ENCODE assay signal across 8 cellular contexts in the genomic region with DNA sequence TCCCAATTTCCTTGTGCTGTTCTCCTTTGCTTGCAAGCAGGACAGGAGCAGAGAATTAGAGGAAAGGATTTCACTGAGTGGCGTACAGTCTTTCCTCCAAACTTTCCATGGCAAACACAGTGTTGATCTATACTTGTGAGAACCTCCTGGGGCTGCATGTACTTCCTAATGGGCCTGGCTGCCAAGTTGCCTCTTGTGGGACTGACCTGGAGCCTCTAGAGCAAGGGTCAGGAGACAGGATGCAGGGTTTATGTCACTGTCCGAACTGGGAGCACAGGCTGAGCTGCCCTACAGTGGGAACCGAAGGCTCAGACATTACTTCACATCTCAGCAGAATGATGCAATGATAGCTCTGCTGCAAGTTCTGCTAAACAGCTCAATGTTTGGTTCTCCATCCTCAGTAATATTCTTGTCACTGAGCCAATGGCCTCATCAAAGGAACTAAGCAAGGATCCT.
DNase-seq lines count a peak whose midpoint lies in the region; ATAC-seq and TF ChIP-seq lines count a peak whose summit lies in the region.

No MANE protein-coding gene starts in this region.

- no peak overlapping the region for H3K4me3 ChIP-seq in AG09309 (ENCODE audit: control insufficient read depth, low read depth, low read length)

- H3K27ac Mint-ChIP-seq in nephron (peak overlapping the region; percentile 45 to 61 (median 53)), progenitor cell of endocrine pancreas (no peak overlapping the region)
- H3K27ac Mint-ChIP-seq in activated CD8-positive, alpha-beta memory T cell treated with anti-CD3 and anti-CD28 coated beads, Interleukin-2, amount 10 ng/mL, durations not matched to agents 7 days and 5 days, result no peak overlapping the region

- peak; percentile 69 for DNase-seq in AG09309 (ENCODE audit: low read depth)
- DNase-seq in NOMO-1 (lab: John Stamatoyannopoulos, UW; ENCODE audit: unreplicated experiment in 2 of 2), result peak; percentile 67 to 84
- peak; percentile 96 for DNase-seq in fibroblast of gingiva (ENCODE audit: low read depth)
- no peak for DNase-seq in globus pallidus (ENCODE audit: low spot score)
- DNase-seq in activated CD8-positive, alpha-beta memory T cell treated with anti-CD3 and anti-CD28 coated beads, Interleukin-2, amount 10 ng/mL, durations not matched to agents 7 days and 5 days, result no peak
- DNase-seq in SW 1271 (lab: John Stamatoyannopoulos, UW), result no peak
- no peak for DNase-seq in progenitor cell of endocrine pancreas (ENCODE audit: low spot score, unreplicated experiment)

- H3K9me3 Mint-ChIP-seq in nephron (peaks cover 18% of the 10 kb centered on the region), progenitor cell of endocrine pancreas (ENCODE audit: low read depth) (peaks cover 11% of the 10 kb centered on the region)
- H3K9me3 Mint-ChIP-seq in activated CD8-positive, alpha-beta memory T cell treated with anti-CD3 and anti-CD28 coated beads, Interleukin-2, amount 10 ng/mL, durations not matched to agents 7 days and 5 days (ENCODE audit: low read depth), result peaks cover 7% of the 10 kb centered on the region

- no peak for ATAC-seq in activated CD8-positive, alpha-beta memory T cell treated with anti-CD3 and anti-CD28 coated beads, Interleukin-2, amount 10 ng/mL, durations not matched to agents 7 days and 5 days

- CTCF ChIA-PET in activated CD8-positive, alpha-beta memory T cell treated with anti-CD3 and anti-CD28 coated beads, Interleukin-2, amount 10 ng/mL, durations not matched to agents 7 days and 5 days (lab: Charles Lee), result no interaction called here

- H3K4me1 Mint-ChIP-seq in nephron (peaks cover 35% of the 10 kb centered on the region), progenitor cell of endocrine pancreas (ENCODE audit: low read depth) (peaks cover 19% of the 10 kb centered on the region)
- no peaks in the 10 kb centered on the region for H3K4me1 Mint-ChIP-seq in activated CD8-positive, alpha-beta memory T cell treated with anti-CD3 and anti-CD28 coated beads, Interleukin-2, amount 10 ng/mL, durations not matched to agents 7 days and 5 days

- H3K36me3 Mint-ChIP-seq in nephron (ENCODE audit: low read depth) (peaks cover 9% of the 10 kb centered on the region), progenitor cell of endocrine pancreas (ENCODE audit: insufficient read depth) (peaks cover 10% of the 10 kb centered on the region)
- no peaks in the 10 kb centered on the region for H3K36me3 Mint-ChIP-seq in activated CD8-positive, alpha-beta memory T cell treated with anti-CD3 and anti-CD28 coated beads, Interleukin-2, amount 10 ng/mL, durations not matched to agents 7 days and 5 days

- TF ChIP-seq CTCF in AG09309 (IDR thresholded peaks at IDR 0.05; ENCODE audit: control insufficient read depth, insufficient read depth, low read depth, low read length, missing control alignments), result no peak
- TF ChIP-seq CTCF in nephron (IDR thresholded peaks at IDR 0.05; ENCODE audit: unreplicated experiment in 3 of 3), result no peak
- TF ChIP-seq CTCF in progenitor cell of endocrine pancreas (IDR thresholded peaks at IDR 0.05; ENCODE audit: unreplicated experiment), result no peak

- H3K27me3 Mint-ChIP-seq in nephron (ENCODE audit: low read depth), result peaks cover 2% of the 10 kb centered on the region
- peaks cover 8% of the 10 kb centered on the region for H3K27me3 Mint-ChIP-seq in activated CD8-positive, alpha-beta memory T cell treated with anti-CD3 and anti-CD28 coated beads, Interleukin-2, amount 10 ng/mL, durations not matched to agents 7 days and 5 days
- H3K27me3 Mint-ChIP-seq in progenitor cell of endocrine pancreas, result peaks cover 4% of the 10 kb centered on the region

- H3K4me3 Mint-ChIP-seq in nephron, result peak overlapping the region in 1 of 3 experiments; percentile 5
- no peak overlapping the region for H3K4me3 Mint-ChIP-seq in activated CD8-positive, alpha-beta memory T cell treated with anti-CD3 and anti-CD28 coated beads, Interleukin-2, amount 10 ng/mL, durations not matched to agents 7 days and 5 days
- no peak overlapping the region for H3K4me3 Mint-ChIP-seq in progenitor cell of endocrine pancreas (ENCODE audit: low read depth)

Comparison
In these comparisons a context has a peak if more than half of its experiments do, and no peak if none do; other contexts are left out.
1. DNase-seq: peak in AG09309 (single experiment), NOMO-1 (2 of 2) and fibroblast of gingiva (single experiment); none in globus pallidus (single experiment), activated CD8-positive, alpha-beta memory T cell treated with anti-CD3 and anti-CD28 coated beads, Interleukin-2, amount 10 ng/mL, durations not matched to agents 7 days and 5 days (single experiment), SW 1271 (0 of 2) and progenitor cell of endocrine pancreas (single experiment).
2. H3K27ac Mint-ChIP-seq: peak in nephron (3 of 3); none in activated CD8-positive, alpha-beta memory T cell treated with anti-CD3 and anti-CD28 coated beads, Interleukin-2, amount 10 ng/mL, durations not matched to agents 7 days and 5 days (single experiment) and progenitor cell of endocrine pancreas (single experiment).